ENCODE assay signal across 24 cellular contexts in genomic region chr12:47560408-47560807, GRCh38.
"Had no signal": no experiment of that assay in that cellular context is flagged by ENCODE, and none has a peak within 500 bp of the region (broad histone marks: within the 10 kb centered on the region; RNA-seq: fewer than 3 reads in every experiment).

No MANE protein-coding gene starts in this region.

- H3K36me3 ChIP-seq: esophagus muscularis mucosa, lower lobe of right lung, vagina had no signal

- ATAC-seq: left lobe of liver; lower lobe of right lung; sciatic nerve; stimulated activated naive B cell treated with anti-CD40 and anti-IgM and Interleukin-4, amounts not matched to agents 10 μg/mL and 1 μg/mL and 100 μg/mL, for 72 hours had no signal

- DNase-seq: activated CD4-positive, alpha-beta T cell treated with anti-CD3 and anti-CD28 coated beads for 4 hours; activated CD4-positive, alpha-beta T cell treated with anti-CD3 and anti-CD28 coated beads, Interleukin-2, amount 50 U/mL, for 48 hours; activated CD4-positive, CD25-positive, alpha-beta regulatory T cell; activated CD8-positive, alpha-beta memory T cell treated with anti-CD3 and anti-CD28 coated beads, Interleukin-2, amount 50 U/mL, for 48 hours; activated naive CD4-positive, alpha-beta T cell treated with Interleukin-2 at 50 U/mL for 16 hours; activated T-cell treated with anti-CD3 and anti-CD28 coated beads, Interleukin-2, amount 50 U/mL, for 48 hours; amygdala; glutamatergic neuron; immature natural killer cell; lower lobe of right lung; naive B cell; occipital lobe; posterior cingulate gyrus; stimulated activated CD4-positive, alpha-beta T cell treated with anti-CD3 and anti-CD28 coated beads, Interleukin-2, amount 100 ng/mL, for 48 hours; stimulated activated CD8-positive, alpha-beta memory T cell treated with anti-CD3 and anti-CD28 coated beads, Interleukin-4, amount 100 ng/mL, for 48 hours; stimulated activated naive B cell treated with anti-CD40 and anti-IgM and Interleukin-4, amounts not matched to agents 10 μg/mL and 1 μg/mL and 100 μg/mL, for 72 hours; trophoblast cell had no signal

- H2AFZ ChIP-seq: hepatocyte had no signal

- H3K4me3 ChIP-seq: coronary artery, esophagus muscularis mucosa, hepatocyte, lower lobe of right lung, smooth muscle cell, vagina had no signal

- H3K79me2 ChIP-seq: hepatocyte had no signal

- H3K9me3 ChIP-seq: esophagus muscularis mucosa, lower lobe of right lung, vagina had no signal

- H3K4me2 ChIP-seq: hepatocyte, smooth muscle cell had no signal

- H3K27me3 ChIP-seq: esophagus muscularis mucosa, hepatocyte, vagina had no signal

- H3K4me1 ChIP-seq: esophagus muscularis mucosa, lower lobe of right lung, vagina had no signal

- H3K27ac ChIP-seq: coronary artery, esophagus muscularis mucosa, hepatocyte, lower lobe of right lung, vagina had no signal
